Comparison of ENCODE assay signal across 10 cellular contexts in the genomic region with DNA sequence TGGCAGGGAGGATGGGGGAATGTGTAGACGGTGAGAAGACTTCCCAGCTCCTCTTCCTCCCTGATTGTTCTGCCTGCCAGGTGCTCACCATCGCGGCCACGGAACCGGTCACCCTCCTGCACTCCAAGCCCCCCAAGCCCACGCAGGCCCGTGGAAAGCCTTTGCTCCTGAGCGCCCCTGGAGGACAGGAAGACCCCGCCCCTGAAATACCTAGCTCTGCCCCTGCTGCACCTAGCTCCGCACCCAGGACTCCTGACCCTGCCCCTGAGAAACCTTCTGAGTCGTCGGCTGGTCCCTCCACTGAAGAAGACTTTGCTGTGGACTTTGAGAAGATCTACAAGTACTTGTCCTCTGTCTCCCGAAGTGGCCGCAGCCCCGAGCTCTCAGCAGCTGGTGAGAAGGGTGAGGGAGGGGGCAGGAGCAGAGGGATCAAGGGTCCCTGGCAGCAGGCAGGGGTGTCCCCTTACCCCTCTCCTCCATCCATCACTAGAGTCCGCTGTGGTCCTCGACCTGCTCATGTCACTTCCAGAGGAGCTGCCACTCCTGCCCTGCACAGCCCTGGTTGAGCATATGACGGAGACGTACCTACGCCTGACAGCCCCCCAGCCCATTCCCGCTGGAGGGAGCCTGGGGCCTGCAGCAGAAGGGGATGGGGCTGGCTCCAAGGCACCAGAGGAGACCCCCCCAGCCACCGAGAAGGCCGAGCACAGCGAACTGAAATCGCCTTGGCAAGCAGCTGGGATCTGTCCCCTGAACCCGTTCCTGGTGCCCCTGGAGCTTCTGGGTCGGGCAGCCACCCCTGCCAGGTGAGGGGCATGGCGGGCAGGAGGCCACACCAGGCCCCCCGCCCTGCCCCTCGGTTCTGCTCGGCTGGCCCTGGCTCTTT. TPM values are rescaled to one million over a fixed set of nuclear protein-coding genes. Genes with fewer than 3 reads are reported as not detected.
DNase-seq lines count a peak whose midpoint lies in the region; ATAC-seq, FAIRE-seq and TF ChIP-seq lines count a peak whose summit lies in the region.
"Had no signal": no experiment of that assay in that cellular context is flagged by ENCODE, and none has a peak within 500 bp of the region (broad histone marks: within the 10 kb centered on the region; RNA-seq: fewer than 3 reads in every experiment).

No MANE protein-coding gene starts in this region.

- peaks cover 9% of the 10 kb centered on the region for H3K79me2 ChIP-seq in ACC112 (ENCODE audit: control insufficient read depth, insufficient read depth, low read length, unreplicated experiment)
- no peaks in the 10 kb centered on the region for H3K79me2 ChIP-seq in H1 (ENCODE audit: control insufficient read depth in 1 of 2, insufficient read depth in 2 of 2, low read length in 2 of 2)
- H3K79me2 ChIP-seq in neural progenitor cell (ENCODE audit: low read depth): peaks cover 8% of the 10 kb centered on the region

- no peaks in the 10 kb centered on the region for H3K36me3 ChIP-seq in ACC112 (ENCODE audit: insufficient read depth, low read length)
- H3K36me3 ChIP-seq in HUES64 (ENCODE audit: insufficient read depth, low read length): peaks cover 14% of the 10 kb centered on the region; the same call in 1 of the 2 replicates
- H3K36me3 ChIP-seq in H1 (ENCODE audit: control insufficient read depth in 2 of 4, insufficient read depth in 4 of 4, low read length in 3 of 4): peaks cover 0 to 3% (median 0%) of the 10 kb centered on the region in 4 experiments; a peak in 2 of 8 replicates
- no peaks in the 10 kb centered on the region for H3K36me3 ChIP-seq in neural progenitor cell
- no peaks in the 10 kb centered on the region for H3K36me3 ChIP-seq in SJCRH30
- H3K36me3 ChIP-seq: cardiac muscle cell had no signal

- H3K27ac ChIP-seq in ACC112 (ENCODE audit: low read depth, low read length) (no peak overlapping the region), HUES64 (ENCODE audit: low read depth, low read length) (no peak overlapping the region), H1 (ENCODE audit: low read depth, low read length) (no peak overlapping the region), neural progenitor cell (no peak overlapping the region), SJCRH30 (no peak overlapping the region)

- POLR2A ChIA-PET in H1 (lab: Charles Lee; ENCODE audit: partially characterized antibody): interaction anchor here (0.6 to 10.6 kb wide), 8 partner anchors 8 to 281 kb away, joined by 3 to 106 read pairs (median 8); a partner anchor contains a TSS

- H3K18ac ChIP-seq in H1 (ENCODE audit: extremely low read depth, low read length): no peak overlapping the region

- WGBS in HUES64: 94% methylated on average over 31 of the region's 31 CpGs
- 93% methylated on average over 31 of the region's 31 CpGs; no CpG with 5 or more reads in 1 of the 2 experiments for WGBS in H1 (ENCODE audit: extremely low coverage in 1 of 2, insufficient coverage in 1 of 2, insufficient read length in 1 of 2, insufficient replicate concordance in 2 of 2, low coverage in 1 of 2, low lambda C conversion rate in 2 of 2, missing lambda C conversion rate in 1 of 2), 2 experiments

- no peak overlapping the region for H2AK5ac ChIP-seq in H1 (ENCODE audit: low read depth, low read length)

- no peak for TF ChIP-seq RAD21 in H1 (IDR thresholded peaks at IDR 0.05 in 1 of 2, conservative IDR thresholded peaks at IDR 0.05 in 1 of 2; ENCODE audit: low read depth in 2 of 2, low read length in 2 of 2)

- H3K9me3 ChIP-seq in HUES64 (ENCODE audit: insufficient read depth, low read depth, low read length) (no peaks in the 10 kb centered on the region), H1 (ENCODE audit: insufficient read depth in 2 of 2, low read depth in 1 of 2, low read length in 1 of 2) (no peaks in the 10 kb centered on the region), neural progenitor cell (ENCODE audit: low read depth) (no peaks in the 10 kb centered on the region), SJCRH30 (replicated peaks) (no peaks in the 10 kb centered on the region)

- H2BK120ac ChIP-seq in H1 (replicated peaks; ENCODE audit: low read depth, low read length): no peak overlapping the region

- CTCF ChIA-PET in H1 (lab: Charles Lee; ENCODE audit: partially characterized antibody): interaction anchor here (0.6 to 9.0 kb wide), 11 partner anchors 13 to 130 kb away, joined by 3 to 112 read pairs (median 4); a partner anchor contains a TSS

- H3K9ac ChIP-seq in HUES64 (ENCODE audit: low read depth, low read length) (no peak overlapping the region), H1 (replicated peaks in 1 of 4; ENCODE audit: extremely low read depth in 1 of 4, low read depth in 3 of 4, low read length in 3 of 4) (no peak overlapping the region), neural progenitor cell (no peak overlapping the region)

- H2BK5ac ChIP-seq in H1 (ENCODE audit: low read depth, low read length): no peak overlapping the region

- peak overlapping the region; percentile 87 for H3K4me3 Mint-ChIP-seq in neural progenitor cell

- H3K27me3 ChIP-seq in ACC112 (ENCODE audit: insufficient read depth, low read length) (no peaks in the 10 kb centered on the region), HUES64 (ENCODE audit: insufficient read depth, low read length) (peaks cover 20% of the 10 kb centered on the region), H1 (replicated peaks in 1 of 4; ENCODE audit: control insufficient read depth in 3 of 4, extremely low read depth in 1 of 4, insufficient read depth in 3 of 4, low read length in 3 of 4) (peaks cover 5 to 18% (median 16%) of the 10 kb centered on the region in 4 experiments; a peak in 6 of 7 replicates), neural progenitor cell (peaks cover 26% of the 10 kb centered on the region), SJCRH30 (no peaks in the 10 kb centered on the region)

- H3K4me1 ChIP-seq in ACC112 (ENCODE audit: control insufficient read depth, insufficient read depth, low read length, unreplicated experiment) (peaks cover 14% of the 10 kb centered on the region), HUES64 (ENCODE audit: insufficient read depth, low read length) (peaks cover 5% of the 10 kb centered on the region; the same call in 1 of the 2 replicates), H1 (replicated peaks in 1 of 4; ENCODE audit: control insufficient read depth in 3 of 4, insufficient read depth in 4 of 4, low read length in 3 of 4) (peaks cover 0 to 25% (median 13%) of the 10 kb centered on the region in 4 experiments; a peak in 5 of 7 replicates), neural progenitor cell (peaks cover 8% of the 10 kb centered on the region), SJCRH30 (peaks cover 4% of the 10 kb centered on the region; the same call in 1 of the 2 replicates)

- no peak for TF ChIP-seq POLR2A in H1 (IDR thresholded peaks at IDR 0.05; ENCODE audit: control extremely low read depth in 1 of 2, low read depth in 2 of 2, low read length in 2 of 2)

- no peak for ATAC-seq in HG02763 (IDR thresholded peaks at IDR 0.05; ENCODE audit: unreplicated experiment)

- H3F3A ChIP-seq in neural progenitor cell (ENCODE audit: low read depth): peaks cover 53% of the 10 kb centered on the region

- H4K8ac ChIP-seq in H1 (ENCODE audit: extremely low read depth, insufficient read depth, low read length): no peak overlapping the region

- H4K91ac ChIP-seq in H1 (replicated peaks; ENCODE audit: insufficient read length, low read length): no peak overlapping the region

- DNase-seq in H1 (ENCODE audit: low read depth in 1 of 2, low spot score in 2 of 2): no peak
- DNase-seq in neural progenitor cell (ENCODE audit: low spot score): no peak
- no peak for DNase-seq in SJCRH30
- DNase-seq in NCI-H226: no peak
- no peak for DNase-seq in urothelium cell line (ENCODE audit: low spot score)
- DNase-seq: NCI-H446 treated with DMSO at 0.1 percent for 48 hours had no signal

- no peak overlapping the region for H3K14ac ChIP-seq in H1 (ENCODE audit: insufficient read length)

- no peak overlapping the region for H2BK20ac ChIP-seq in H1 (ENCODE audit: low read length)

- H2AFZ ChIP-seq in ACC112 (ENCODE audit: low read length, unreplicated experiment) (no peak overlapping the region), H1 (ENCODE audit: low read length) (no peak overlapping the region), neural progenitor cell (replicated peaks) (no peak overlapping the region)

- peaks cover 38% of the 10 kb centered on the region for H3K4me1 Mint-ChIP-seq in neural progenitor cell

- H3K56ac ChIP-seq in H1 (replicated peaks; ENCODE audit: insufficient read length, low read depth, low read length): no peak overlapping the region

- H3K4me3 ChIP-seq in ACC112 (ENCODE audit: low read depth, low read length) (peak overlapping the region; percentile 85), HUES64 (ENCODE audit: low read length) (peak overlapping the region; percentile 66; the same call in 1 of the 2 replicates), H1 (ENCODE audit: extremely low read depth in 1 of 4, insufficient read depth in 2 of 4, low read depth in 3 of 4, low read length in 4 of 4) (no peak overlapping the region), neural progenitor cell (no peak overlapping the region), SJCRH30 (no peak overlapping the region)
- H3K4me3 ChIP-seq: cardiac muscle cell had no signal

- TF ChIP-seq EP300 in H1 (IDR thresholded peaks at IDR 0.05; ENCODE audit: borderline replicate concordance in 1 of 2, low read depth in 2 of 2, low read length in 2 of 2): no peak

- TF ChIP-seq CTCF in H1 (IDR thresholded peaks at IDR 0.05; ENCODE audit: control extremely low read depth in 1 of 3, insufficient read depth in 1 of 3, low read depth in 1 of 3, low read length in 3 of 3) (peak; percentile 5 to 36 (median 21); a peak in 2 of 4 replicates), neural progenitor cell (IDR thresholded peaks at IDR 0.05) (no peak)

- no peak overlapping the region for H3K27ac Mint-ChIP-seq in neural progenitor cell

- FAIRE-seq in H1 (lab: Jason Lieb, UNC): no peak
- FAIRE-seq in urothelium cell line (lab: Jason Lieb, UNC): no peak

- H3K36me3 Mint-ChIP-seq in neural progenitor cell: peaks cover 5% of the 10 kb centered on the region

- H3K79me1 ChIP-seq in H1 (ENCODE audit: low read depth, low read length): no peaks in the 10 kb centered on the region

- H3K4ac ChIP-seq in H1 (replicated peaks; ENCODE audit: insufficient read length, low read depth, low read length): no peak overlapping the region

- peaks cover 27% of the 10 kb centered on the region for H3K27me3 Mint-ChIP-seq in neural progenitor cell (ENCODE audit: insufficient read depth, low read depth)

- no peak overlapping the region for H2BK12ac ChIP-seq in H1 (ENCODE audit: low read depth, low read length)

- H4K5ac ChIP-seq in H1 (ENCODE audit: insufficient read length, low read depth, low read length): no peak overlapping the region

- no peak overlapping the region; a peak in 1 of 4 replicates for H3K4me2 ChIP-seq in H1 (ENCODE audit: insufficient read depth in 1 of 2, low read depth in 2 of 2, low read length in 2 of 2)
- H3K4me2 ChIP-seq in neural progenitor cell: no peak overlapping the region

- no peak overlapping the region for H3K23ac ChIP-seq in H1 (ENCODE audit: insufficient read length)

- no peak overlapping the region for H2BK15ac ChIP-seq in H1 (ENCODE audit: low read length)

- peaks cover 10 to 15% of the 10 kb centered on the region in 2 experiments for H4K20me1 ChIP-seq in H1 (replicated peaks in 1 of 2; ENCODE audit: control insufficient read depth in 1 of 2, insufficient read depth in 2 of 2, low read length in 2 of 2)
- H4K20me1 ChIP-seq in neural progenitor cell (ENCODE audit: low read depth): peaks cover 61% of the 10 kb centered on the region

- H3K23me2 ChIP-seq in H1 (ENCODE audit: low read depth, low read length): peaks cover 20% of the 10 kb centered on the region

- H3K9me3 Mint-ChIP-seq in neural progenitor cell: no peaks in the 10 kb centered on the region

RNA-seq across cellular contexts. Expression of a gene that starts 2.1 kb away (rescaled TPM):
- 16.9 TPM for polyA plus RNA-seq in HUES64 (2013, experiment 1 of 2)
- polyA plus RNA-seq in HUES64 (2013, experiment 2 of 2): 22.9 TPM
- 20.3 and 22.9 TPM in 2 replicates for total RNA-seq in H1 (2021; fragmentation: NEBNext Ultra II Directional; extraction: Animal tissue kit (Norgen Biotek cat#: 25700))
- 18.2 and 29.0 TPM in 2 replicates for polyA plus RNA-seq in H1 (2011; rRNA removed)
- 16.9 TPM for polyA plus RNA-seq in H1 (2011; cell fraction: cytosol; rRNA removed)
- polyA plus RNA-seq in H1 (2011; cell fraction: nucleus; rRNA removed): 29.6 TPM
- 20.8 to 23.5 TPM (median 21.4 TPM) in 4 replicates for polyA plus RNA-seq in H1 (2012, experiment 1 of 2)
- polyA plus RNA-seq in H1 (2012, experiment 2 of 2): 25.4 TPM
- 27.7 TPM for polyA plus RNA-seq in H1 (2013, experiment 1 of 2)
- 29.0 TPM for polyA plus RNA-seq in H1 (2013, experiment 2 of 2)
- 5.7 and 6.0 TPM in 2 replicates for polyA minus RNA-seq in H1 (2011; rRNA and poly(A)+ RNA removed)
- 13.8 TPM for polyA minus RNA-seq in H1 (2011; cell fraction: cytosol; rRNA and poly(A)+ RNA removed)
- 9.5 TPM for polyA minus RNA-seq in H1 (2011; cell fraction: nucleus; rRNA and poly(A)+ RNA removed)
- total RNA-seq in neural progenitor cell (ENCODE audit: low replicate concordance): 5.7 and 20.7 TPM in 2 replicates
- total RNA-seq in SJCRH30 (2014; rRNA removed; shearing (Covaris generic)): 15.8 and 17.4 TPM in 2 replicates

RNA-seq across cellular contexts. Expression of a gene that starts 3.7 kb away (rescaled TPM):
- polyA plus RNA-seq in HUES64 (2013, experiment 1 of 2): 64.0 TPM
- polyA plus RNA-seq in HUES64 (2013, experiment 2 of 2): 68.7 TPM
- total RNA-seq in H1 (2021; fragmentation: NEBNext Ultra II Directional; extraction: Animal tissue kit (Norgen Biotek cat#: 25700)): 58.0 and 64.5 TPM in 2 replicates
- polyA plus RNA-seq in H1 (2011; rRNA removed): 16.4 and 39.1 TPM in 2 replicates
- 15.2 TPM for polyA plus RNA-seq in H1 (2011; cell fraction: cytosol; rRNA removed)
- 29.7 TPM for polyA plus RNA-seq in H1 (2011; cell fraction: nucleus; rRNA removed)
- polyA plus RNA-seq in H1 (2012, experiment 1 of 2): 13.0 to 35.0 TPM (median 34.2 TPM) in 4 replicates
- 25.9 TPM for polyA plus RNA-seq in H1 (2012, experiment 2 of 2)
- 44.9 TPM for polyA plus RNA-seq in H1 (2013, experiment 1 of 2)
- polyA plus RNA-seq in H1 (2013, experiment 2 of 2): 51.0 TPM
- polyA minus RNA-seq in H1 (2011; rRNA and poly(A)+ RNA removed): 0.54 and 1.6 TPM in 2 replicates
- 38.1 TPM for polyA minus RNA-seq in H1 (2011; cell fraction: cytosol; rRNA and poly(A)+ RNA removed)
- 17.8 TPM for polyA minus RNA-seq in H1 (2011; cell fraction: nucleus; rRNA and poly(A)+ RNA removed)
- 3.7 and 34.3 TPM in 2 replicates for total RNA-seq in neural progenitor cell (ENCODE audit: low replicate concordance)
- total RNA-seq in SJCRH30 (2014; rRNA removed; shearing (Covaris generic)): 1.0 TPM in 2 replicates

RNA-seq across cellular contexts. Expression of a gene that starts 7.6 kb away (rescaled TPM):
- polyA plus RNA-seq in HUES64 (2013, experiment 1 of 2): 0.40 TPM
- 1.5 TPM for polyA plus RNA-seq in HUES64 (2013, experiment 2 of 2)
- 3.7 and 4.3 TPM in 2 replicates for total RNA-seq in H1 (2021; fragmentation: NEBNext Ultra II Directional; extraction: Animal tissue kit (Norgen Biotek cat#: 25700))
- 3.1 and 8.9 TPM in 2 replicates for polyA plus RNA-seq in H1 (2011; rRNA removed)
- 2.2 TPM for polyA plus RNA-seq in H1 (2011; cell fraction: cytosol; rRNA removed)
- 3.3 TPM for polyA plus RNA-seq in H1 (2011; cell fraction: nucleus; rRNA removed)
- 3.3 to 6.1 TPM (median 4.6 TPM) in 4 replicates for polyA plus RNA-seq in H1 (2012, experiment 1 of 2)
- 2.7 TPM for polyA plus RNA-seq in H1 (2012, experiment 2 of 2)
- 5.3 TPM for polyA plus RNA-seq in H1 (2013, experiment 1 of 2)
- polyA plus RNA-seq in H1 (2013, experiment 2 of 2): 5.7 TPM
- polyA minus RNA-seq in H1 (2011; rRNA and poly(A)+ RNA removed): not detected in 2 replicates
- 3.7 TPM for polyA minus RNA-seq in H1 (2011; cell fraction: cytosol; rRNA and poly(A)+ RNA removed)
- polyA minus RNA-seq in H1 (2011; cell fraction: nucleus; rRNA and poly(A)+ RNA removed): 2.4 TPM
- 0.99 and 1.8 TPM in 2 replicates for total RNA-seq in neural progenitor cell (ENCODE audit: low replicate concordance)
- not detected in 2 replicates for total RNA-seq in SJCRH30 (2014; rRNA removed; shearing (Covaris generic))

RNA-seq across cellular contexts. Expression of a gene that starts 18.5 kb away (rescaled TPM):
- 29.0 TPM for polyA plus RNA-seq in HUES64 (2013, experiment 1 of 2)
- polyA plus RNA-seq in HUES64 (2013, experiment 2 of 2): 24.5 TPM
- 38.3 and 41.5 TPM in 2 replicates for total RNA-seq in H1 (2021; fragmentation: NEBNext Ultra II Directional; extraction: Animal tissue kit (Norgen Biotek cat#: 25700))
- polyA plus RNA-seq in H1 (2011; rRNA removed): 8.9 and 16.6 TPM in 2 replicates
- polyA plus RNA-seq in H1 (2011; cell fraction: cytosol; rRNA removed): 16.5 TPM
- 35.7 TPM for polyA plus RNA-seq in H1 (2011; cell fraction: nucleus; rRNA removed)
- 20.9 to 28.0 TPM (median 25.4 TPM) in 4 replicates for polyA plus RNA-seq in H1 (2012, experiment 1 of 2)
- polyA plus RNA-seq in H1 (2012, experiment 2 of 2): 25.2 TPM
- 28.9 TPM for polyA plus RNA-seq in H1 (2013, experiment 1 of 2)
- polyA plus RNA-seq in H1 (2013, experiment 2 of 2): 27.2 TPM
- 9.2 and 11.4 TPM in 2 replicates for polyA minus RNA-seq in H1 (2011; rRNA and poly(A)+ RNA removed)
- polyA minus RNA-seq in H1 (2011; cell fraction: cytosol; rRNA and poly(A)+ RNA removed): 17.8 TPM
- 14.4 TPM for polyA minus RNA-seq in H1 (2011; cell fraction: nucleus; rRNA and poly(A)+ RNA removed)
- total RNA-seq in neural progenitor cell (ENCODE audit: low replicate concordance): 14.4 and 20.7 TPM in 2 replicates
- total RNA-seq in SJCRH30 (2014; rRNA removed; shearing (Covaris generic)): 12.9 and 13.6 TPM in 2 replicates

RNA-seq across cellular contexts. Expression of a gene that starts 21.3 kb away (rescaled TPM):
- polyA plus RNA-seq in HUES64 (2013, experiment 1 of 2): 64.3 TPM
- 53.5 TPM for polyA plus RNA-seq in HUES64 (2013, experiment 2 of 2)
- 123 and 131 TPM in 2 replicates for total RNA-seq in H1 (2021; fragmentation: NEBNext Ultra II Directional; extraction: Animal tissue kit (Norgen Biotek cat#: 25700))
- 150 and 182 TPM in 2 replicates for polyA plus RNA-seq in H1 (2011; rRNA removed)
- 146 TPM for polyA plus RNA-seq in H1 (2011; cell fraction: cytosol; rRNA removed)
- polyA plus RNA-seq in H1 (2011; cell fraction: nucleus; rRNA removed): 233 TPM
- polyA plus RNA-seq in H1 (2012, experiment 1 of 2): 104 to 111 TPM (median 110 TPM) in 4 replicates
- 96.8 TPM for polyA plus RNA-seq in H1 (2012, experiment 2 of 2)
- 82.6 TPM for polyA plus RNA-seq in H1 (2013, experiment 1 of 2)
- polyA plus RNA-seq in H1 (2013, experiment 2 of 2): 83.2 TPM
- polyA minus RNA-seq in H1 (2011; rRNA and poly(A)+ RNA removed): 39.9 and 48.1 TPM in 2 replicates
- 68.8 TPM for polyA minus RNA-seq in H1 (2011; cell fraction: cytosol; rRNA and poly(A)+ RNA removed)
- polyA minus RNA-seq in H1 (2011; cell fraction: nucleus; rRNA and poly(A)+ RNA removed): 56.9 TPM
- 43.7 and 59.5 TPM in 2 replicates for total RNA-seq in neural progenitor cell (ENCODE audit: low replicate concordance)
- 49.5 and 55.2 TPM in 2 replicates for total RNA-seq in SJCRH30 (2014; rRNA removed; shearing (Covaris generic))

Comparison
In these comparisons a context has a peak if more than half of its experiments do, and no peak if none do; other contexts are left out.
1. H3K4me3 ChIP-seq: peak in ACC112 (single experiment) and HUES64 (single experiment); none in H1 (0 of 4), neural progenitor cell (single experiment) and SJCRH30 (single experiment).